ENCODE assay signal across 8 cellular contexts in the genomic region with DNA sequence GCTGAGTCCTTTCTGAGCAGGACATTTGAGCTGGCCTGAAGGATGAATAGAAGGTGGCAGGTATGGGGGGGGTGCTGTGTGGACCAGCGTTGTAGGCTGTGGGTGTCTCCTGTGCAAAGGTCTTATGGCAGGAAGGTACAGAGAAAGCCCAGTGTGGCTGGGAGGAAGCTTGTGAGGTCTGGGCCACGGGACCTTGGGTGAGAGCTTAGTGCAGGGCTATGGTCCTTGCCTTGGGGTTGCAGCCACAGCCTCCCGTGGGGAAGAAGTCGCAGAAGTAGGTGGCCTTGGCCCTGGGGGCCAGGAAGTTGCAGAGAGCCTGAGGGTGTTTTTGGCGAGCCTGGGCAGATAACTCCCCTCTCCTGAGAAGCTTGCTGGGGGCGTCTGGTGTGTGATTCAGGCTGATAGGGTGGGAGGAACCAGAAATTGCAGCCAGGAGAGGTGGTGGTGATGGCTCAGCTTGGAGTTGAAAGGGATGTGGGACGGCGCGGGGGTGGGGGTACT. TPM values are rescaled to one million over a fixed set of nuclear protein-coding genes. Genes with fewer than 3 reads are reported as not detected.
DNase-seq lines count a peak whose midpoint lies in the region; ATAC-seq, FAIRE-seq and TF ChIP-seq lines count a peak whose summit lies in the region.

No MANE protein-coding gene starts in this region.

- peaks cover 7 to 27% (median 26%) of the 10 kb centered on the region in 3 donors for H3K27me3 ChIP-seq in sigmoid colon

- peak; percentile 54 to 58 for DNase-seq in A549 (ENCODE audit: low read depth in 1 of 2, low spot score in 1 of 2)
- DNase-seq in H54 (ENCODE audit: insufficient read length, low spot score) = peak; percentile 94
- DNase-seq in globus pallidus (ENCODE audit: low spot score) = peak; percentile 27
- DNase-seq in sigmoid colon = no peak
- no peak for DNase-seq in effector CD4-positive, alpha-beta T cell
- no peak for DNase-seq in inferior parietal cortex (ENCODE audit: extremely low spot score)
- DNase-seq in DMS 273 (lab: John Stamatoyannopoulos, UW; ENCODE audit: unreplicated experiment) = no peak

- TF ChIP-seq EP300 in A549 (IDR thresholded peaks at IDR 0.05) = no peak
- no peak for TF ChIP-seq EP300 in sigmoid colon (IDR thresholded peaks at IDR 0.05)

- CTCF ChIA-PET in A549 (lab: Yijun Ruan, JAX) = interaction anchor here (0.6 to 2.8 kb wide), 5 partner anchors 18 to 160 kb away, joined by 3 to 12 read pairs (median 5); no protein-coding TSS in a partner anchor

- H3K4me3 ChIP-seq in A549 (peak overlapping the region; percentile 78), WI38 (ENCODE audit: low read depth, low read length) (peak overlapping the region; percentile 90), sigmoid colon (peak overlapping the region in 3 of 4 donors; percentile 48 to 63 (median 59))

- WGBS in A549 (ENCODE audit: missing lambda C conversion rate) = 0% methylated on average over 6 of the region's 9 CpGs
- 11 to 41% methylated on average over 9 of the region's 9 CpGs for WGBS in sigmoid colon, 2 donors

- FAIRE-seq in A549 (lab: Jason Lieb, UNC) (no peak), H54 (lab: Jason Lieb, UNC) (no peak)

- no peak for TF ChIP-seq RAD21 in A549 (conservative IDR thresholded peaks at IDR 0.05 in 1 of 2, IDR thresholded peaks at IDR 0.05 in 1 of 2)

- TF ChIP-seq POLR2A in A549 (IDR thresholded peaks at IDR 0.05; ENCODE audit: low read length) (no peak), H54 (IDR thresholded peaks at IDR 0.05; ENCODE audit: low read depth, low read length) (no peak), sigmoid colon (IDR thresholded peaks at IDR 0.05) (no peak)

- intact Hi-C loops in sigmoid colon (cut with DNase I) = no loop called here

- no peaks in the 10 kb centered on the region for H3K36me3 ChIP-seq in sigmoid colon

- POLR2A ChIA-PET in A549 (lab: Yijun Ruan, JAX) = interaction anchor here (0.8 to 1.5 kb wide), 4 partner anchors 15 to 108 kb away, joined by 3 to 4 read pairs (median 3); no protein-coding TSS in a partner anchor

- H3K9me3 ChIP-seq in A549 (no peaks in the 10 kb centered on the region), sigmoid colon (no peaks in the 10 kb centered on the region)

- no peak for TF ChIP-seq CTCF in A549 (IDR thresholded peaks at IDR 0.05)
- no peak for TF ChIP-seq CTCF in WI38 (IDR thresholded peaks at IDR 0.05; ENCODE audit: low read depth, low read length)
- no peak for TF ChIP-seq CTCF in sigmoid colon (IDR thresholded peaks at IDR 0.05)

- H3K4me1 ChIP-seq in A549 (peaks cover 58% of the 10 kb centered on the region), sigmoid colon (peaks cover 0 to 70% (median 60%) of the 10 kb centered on the region in 4 donors)

- H3K4me2 ChIP-seq in A549 = peak overlapping the region; percentile 99

- peak; percentile 12 to 22; a peak in 4 of 6 replicates for ATAC-seq in A549

- H3K27ac ChIP-seq in A549 = peak overlapping the region; percentile 90 to 98
- peak overlapping the region; percentile 31 to 70 (median 67) for H3K27ac ChIP-seq in sigmoid colon

TF ChIP-seq in A549, 52 proteins besides CTCF, POLR2A, EP300 and RAD21:
- TF ChIP-seq CHD4 (IDR thresholded peaks at IDR 0.05; ENCODE audit: borderline replicate concordance) (no peak), RNF2 (IDR thresholded peaks at IDR 0.05; ENCODE audit: borderline replicate concordance, low read depth) (no peak), EHF (CRISPR knock-in tag; IDR thresholded peaks at IDR 0.05) (no peak), NFE2L2 (conservative IDR thresholded peaks at IDR 0.05; ENCODE audit: low read length) (no peak), ZC3H11A (IDR thresholded peaks at IDR 0.05) (no peak)
- TF ChIP-seq, protein P1, sequence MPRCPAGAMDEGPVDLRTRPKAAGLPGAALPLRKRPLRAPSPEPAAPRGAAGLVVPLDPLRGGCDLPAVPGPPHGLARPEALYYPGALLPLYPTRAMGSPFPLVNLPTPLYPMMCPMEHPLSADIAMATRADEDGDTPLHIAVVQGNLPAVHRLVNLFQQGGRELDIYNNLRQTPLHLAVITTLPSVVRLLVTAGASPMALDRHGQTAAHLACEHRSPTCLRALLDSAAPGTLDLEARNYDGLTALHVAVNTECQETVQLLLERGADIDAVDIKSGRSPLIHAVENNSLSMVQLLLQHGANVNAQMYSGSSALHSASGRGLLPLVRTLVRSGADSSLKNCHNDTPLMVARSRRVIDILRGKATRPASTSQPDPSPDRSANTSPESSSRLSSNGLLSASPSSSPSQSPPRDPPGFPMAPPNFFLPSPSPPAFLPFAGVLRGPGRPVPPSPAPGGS (IDR thresholded peaks at IDR 0.05) = no peak

RNA-seq across cellular contexts. Expression of a gene that starts 3.0 kb away (rescaled TPM):
- 39.1 and 50.6 TPM in 2 replicates for polyA plus RNA-seq in A549 (2011; rRNA removed)
- 139 and 218 TPM in 2 replicates for polyA plus RNA-seq in A549 (2012; cell fraction: cytosol; rRNA removed)
- polyA plus RNA-seq in A549 (2012; cell fraction: nucleus; rRNA removed) = 193 and 320 TPM in 2 replicates
- polyA plus RNA-seq in A549 (2017; fragmentation: RNase III; extraction: RNeasy Plus Mini Kit Qiagen cat#74134 plus additional on column Dnase treatment) = 165 to 184 TPM (median 171 TPM) in 3 replicates
- polyA minus RNA-seq in A549 (2011; rRNA and poly(A)+ RNA removed) = 37.2 and 59.3 TPM in 2 replicates
- 10 to 100 TPM; 20.1 to 27.8 (median 25.1) TPM for total RNA-seq in sigmoid colon
- 10 to 100 TPM in 2 of 3 donors, 1 to 10 TPM in 1; 8.3 to 20.4 (median 13.2) TPM for polyA plus RNA-seq in sigmoid colon

Comparison
In these comparisons a context has a peak if more than half of its experiments do, and no peak if none do; other contexts are left out.
1. DNase-seq: peak in A549 (2 of 2), H54 (single experiment) and globus pallidus (single experiment); none in sigmoid colon (single experiment), effector CD4-positive, alpha-beta T cell (single experiment), inferior parietal cortex (single experiment) and DMS 273 (single experiment).
2. Peak in every context shown above with its lines, with median percentiles within 50 percentile points of each other: H3K4me3 ChIP-seq.